Comparison of ENCODE assay signal across 8 cellular contexts in the genomic region with DNA sequence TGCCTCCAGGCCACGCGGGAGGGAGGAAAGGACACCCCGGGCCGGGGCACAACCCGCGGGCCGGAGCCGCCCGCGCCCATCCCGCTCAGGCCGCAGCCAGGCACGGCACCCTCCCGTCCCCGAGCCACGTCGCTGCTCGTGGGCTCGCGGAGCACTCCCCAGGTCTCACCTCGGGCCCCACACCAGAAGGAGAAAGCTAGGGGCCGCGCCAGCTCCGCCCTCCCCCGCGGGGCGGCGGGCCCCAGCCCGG. TPM values are rescaled to one million over a fixed set of nuclear protein-coding genes. Genes with fewer than 3 reads are reported as not detected.
DNase-seq lines count a peak whose midpoint lies in the region; ATAC-seq and TF ChIP-seq lines count a peak whose summit lies in the region.

No MANE protein-coding gene starts in this region.

- H3K4me1 ChIP-seq in RWPE2 (ENCODE audit: insufficient read depth, poor library complexity, severe bottlenecking) = peaks cover 56% of the 10 kb centered on the region
- H3K4me1 ChIP-seq in skeletal muscle satellite cell (ENCODE audit: control insufficient read depth, insufficient read depth, low read length) = peaks cover 57% of the 10 kb centered on the region

- no peak for TF ChIP-seq CTCF in RWPE2 (IDR thresholded peaks at IDR 0.05; ENCODE audit: poor library complexity, severe bottlenecking)
- TF ChIP-seq CTCF in fibroblast of the aortic adventitia (IDR thresholded peaks at IDR 0.05; ENCODE audit: insufficient read depth, low read length) = no peak

- in situ Hi-C loops in GM18951 (cut with MboI; ENCODE audit: low sequenced_read_pairs, unreplicated experiment) = no loop called here

- H3K36me3 ChIP-seq in RWPE2 (ENCODE audit: low read depth) = peaks cover 37% of the 10 kb centered on the region
- peaks cover 6% of the 10 kb centered on the region for H3K36me3 ChIP-seq in skeletal muscle satellite cell (ENCODE audit: insufficient read depth, low read length)

- peak overlapping the region; percentile 99 for H3K9ac ChIP-seq in skeletal muscle satellite cell (ENCODE audit: low read depth, low read length)

- H3K27me3 ChIP-seq in RWPE2 (ENCODE audit: insufficient read depth, poor library complexity, severe bottlenecking) (no peaks in the 10 kb centered on the region), skeletal muscle satellite cell (ENCODE audit: control insufficient read depth, insufficient read depth, low read length) (no peaks in the 10 kb centered on the region)

- peak overlapping the region; percentile 92 for H3K4me2 ChIP-seq in skeletal muscle satellite cell (ENCODE audit: low read length)

- DNase-seq in RWPE2 (ENCODE audit: low spot score) = no peak
- no peak for DNase-seq in fibroblast of the aortic adventitia (ENCODE audit: low read depth)
- DNase-seq in nucleus accumbens (lab: John Stamatoyannopoulos, UW) = no peak

- H3K4me3 ChIP-seq in RWPE2 (ENCODE audit: severe bottlenecking) (peak overlapping the region; percentile 95), fibroblast of the aortic adventitia (ENCODE audit: low read depth, low read length) (peak overlapping the region; percentile 98), skeletal muscle satellite cell (ENCODE audit: low read length) (peak overlapping the region; percentile 95)

- peak overlapping the region; percentile 83 for H3K27ac ChIP-seq in RWPE2 (ENCODE audit: poor library complexity, severe bottlenecking)

- ATAC-seq in RWPE2 (ENCODE audit: low read depth) (no peak), GM18868 (IDR thresholded peaks at IDR 0.05; ENCODE audit: unreplicated experiment) (no peak), GM21576 (IDR thresholded peaks at IDR 0.05; ENCODE audit: unreplicated experiment) (no peak), GM21381 (IDR thresholded peaks at IDR 0.05; ENCODE audit: unreplicated experiment) (no peak)

- no peaks in the 10 kb centered on the region for H3K9me3 ChIP-seq in RWPE2 (ENCODE audit: severe bottlenecking)
- no peaks in the 10 kb centered on the region for H3K9me3 ChIP-seq in skeletal muscle satellite cell (replicated peaks; ENCODE audit: low read length)

- peak; percentile 93 for TF ChIP-seq POLR2A in GM18951 (IDR thresholded peaks at IDR 0.05; ENCODE audit: extremely low read depth, insufficient read depth, insufficient read length)

RNA-seq across cellular contexts. Expression of a gene that starts 0.6 kb away (rescaled TPM):
- total RNA-seq in fibroblast of the aortic adventitia (ENCODE audit: low replicate concordance) = 929 and 1,195 TPM in 2 replicates
- total RNA-seq in skeletal muscle satellite cell (2012; rRNA removed) = 755 and 778 TPM in 2 replicates

RNA-seq across cellular contexts. Expression of a gene that starts 0.9 kb away (rescaled TPM):
- 472 and 546 TPM in 2 replicates for total RNA-seq in fibroblast of the aortic adventitia (ENCODE audit: low replicate concordance)
- 332 and 344 TPM in 2 replicates for total RNA-seq in skeletal muscle satellite cell (2012; rRNA removed)

RNA-seq across cellular contexts. Expression of a gene that starts 41.2 kb away (rescaled TPM):
- 27.2 and 41.0 TPM in 2 replicates for total RNA-seq in fibroblast of the aortic adventitia (ENCODE audit: low replicate concordance)
- total RNA-seq in skeletal muscle satellite cell (2012; rRNA removed) = 35.4 and 40.6 TPM in 2 replicates
